ENCODE assay signal across 8 cellular contexts in the genomic region with DNA sequence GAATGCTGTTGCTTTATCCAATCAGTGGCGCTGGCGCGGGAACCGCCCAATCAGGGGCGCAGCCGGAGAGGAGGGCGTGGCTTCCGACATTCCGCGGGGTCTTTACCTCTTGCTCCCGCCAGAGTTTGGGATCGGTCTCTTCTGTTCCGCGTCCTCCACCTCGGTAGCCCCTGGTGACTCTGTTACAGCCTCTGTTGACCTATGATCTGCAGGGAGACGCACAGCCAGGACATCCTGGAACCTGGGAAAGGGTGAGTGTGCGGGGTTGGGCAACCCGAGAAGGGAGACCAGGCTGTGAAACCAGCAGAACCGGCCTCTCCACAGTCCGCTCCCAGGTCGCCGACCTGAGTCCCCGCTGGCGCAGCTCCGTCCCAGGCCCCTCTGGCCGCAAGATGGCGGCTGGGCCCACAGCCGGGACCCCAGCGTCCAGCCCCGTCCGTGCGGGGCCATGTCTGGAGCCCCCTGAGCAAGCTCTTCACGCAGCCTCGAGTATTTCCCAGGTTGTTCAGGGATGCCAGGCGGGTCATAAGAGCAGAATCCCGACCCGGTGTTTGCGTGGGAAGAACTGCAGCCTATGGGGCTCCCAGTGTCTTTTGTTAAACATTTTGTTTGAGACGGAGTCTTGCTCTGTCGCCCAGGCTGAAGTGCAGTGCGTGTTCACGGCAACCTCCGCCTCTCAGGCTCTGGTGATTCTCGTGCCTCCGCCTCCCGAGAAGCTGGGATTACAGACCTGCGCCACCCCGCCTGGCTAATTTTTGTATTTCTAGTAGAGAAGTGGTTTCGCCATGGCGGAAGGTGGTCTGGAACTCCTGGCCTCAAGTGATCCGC. TPM values are rescaled to one million over a fixed set of nuclear protein-coding genes. Genes with fewer than 3 reads are reported as not detected.
DNase-seq lines count a peak whose midpoint lies in the region; ATAC-seq, FAIRE-seq and TF ChIP-seq lines count a peak whose summit lies in the region.

No MANE protein-coding gene starts in this region.

- H3K14ac ChIP-seq in trophoblast cell (ENCODE audit: low read length): peak overlapping the region; percentile 36

- TF ChIP-seq CTCF in tibial nerve (IDR thresholded peaks at IDR 0.05): no peak

- ATAC-seq in HG03095 (IDR thresholded peaks at IDR 0.05; ENCODE audit: unreplicated experiment): peak; percentile 59
- ATAC-seq in activated naive CD8-positive, alpha-beta T cell treated with anti-CD3 and anti-CD28 coated beads, Interleukin-2, amount 10 ng/mL, durations not matched to agents 7 days and 5 days (ENCODE audit: low read depth): peak; percentile 62
- no peak for ATAC-seq in GM21381 (IDR thresholded peaks at IDR 0.05; ENCODE audit: unreplicated experiment)

- H3K9me3 Mint-ChIP-seq in activated naive CD8-positive, alpha-beta T cell treated with anti-CD3 and anti-CD28 coated beads, Interleukin-2, amount 10 ng/mL, durations not matched to agents 7 days and 5 days: peaks cover 6% of the 10 kb centered on the region

- peak overlapping the region; percentile 49 for H3K18ac ChIP-seq in trophoblast cell (ENCODE audit: low read length)

- no peak overlapping the region for H2AFZ ChIP-seq in trophoblast cell (ENCODE audit: insufficient read depth, low read length, poor library complexity)

- peak overlapping the region; percentile 75 for H2BK5ac ChIP-seq in trophoblast cell (ENCODE audit: low read depth, low read length, poor library complexity)

- peak overlapping the region; percentile 51 for H4K12ac ChIP-seq in trophoblast cell (ENCODE audit: low read depth, low read length)

- H3K27ac ChIP-seq in trophoblast cell (ENCODE audit: low read depth, low read length): peak overlapping the region; percentile 94
- peak overlapping the region in 2 of 4 donors; percentile 24 to 26 for H3K27ac ChIP-seq in tibial nerve

- H3K4me1 ChIP-seq in trophoblast cell (ENCODE audit: control insufficient read depth in 1 of 2, insufficient read depth in 2 of 2, low read length in 2 of 2) (no peaks in the 10 kb centered on the region), tibial nerve (peaks cover 0 to 20% (median 0%) of the 10 kb centered on the region in 4 donors)

- peak overlapping the region; percentile 78 for H4K91ac ChIP-seq in trophoblast cell (ENCODE audit: low read depth, low read length)

- H3K27me3 ChIP-seq in trophoblast cell (ENCODE audit: insufficient read depth, low read length) (no peaks in the 10 kb centered on the region), tibial nerve (peaks cover 0 to 6% of the 10 kb centered on the region in 2 donors)

- peak overlapping the region; percentile 73 for H3K4me2 ChIP-seq in trophoblast cell (ENCODE audit: low read length)

- TF ChIP-seq POLR2A in GM12891 (IDR thresholded peaks at IDR 0.05; ENCODE audit: low read depth, low read length) (no peak), Raji (IDR thresholded peaks at IDR 0.05; ENCODE audit: insufficient read depth, low read depth, low read length) (peak; percentile 58), tibial nerve (IDR thresholded peaks at IDR 0.05) (peak in 1 of 2 donors; percentile 14)

- intact Hi-C loops in cardiac septum (cut with DNase I): no loop called here

- peak overlapping the region; percentile 91 for H3K4me3 Mint-ChIP-seq in activated naive CD8-positive, alpha-beta T cell treated with anti-CD3 and anti-CD28 coated beads, Interleukin-2, amount 10 ng/mL, durations not matched to agents 7 days and 5 days

- peaks cover 7% of the 10 kb centered on the region for H3K79me2 ChIP-seq in trophoblast cell (ENCODE audit: control insufficient read depth, insufficient read depth, low read length, poor library complexity)

- H3K27ac Mint-ChIP-seq in activated naive CD8-positive, alpha-beta T cell treated with anti-CD3 and anti-CD28 coated beads, Interleukin-2, amount 10 ng/mL, durations not matched to agents 7 days and 5 days: peak overlapping the region; percentile 85

- WGBS in trophoblast cell (ENCODE audit: extremely low coverage, insufficient coverage, insufficient read length): no CpG with 5 or more reads among the region's 51 CpGs
- WGBS in tibial nerve, 2 donors: 5% methylated on average over 29 to 39 of the region's 51 CpGs

- peaks cover 14% of the 10 kb centered on the region for H3K4me1 Mint-ChIP-seq in activated naive CD8-positive, alpha-beta T cell treated with anti-CD3 and anti-CD28 coated beads, Interleukin-2, amount 10 ng/mL, durations not matched to agents 7 days and 5 days

- peak overlapping the region; percentile 68 for H4K8ac ChIP-seq in trophoblast cell (ENCODE audit: low read depth, low read length)

- POLR2A ChIA-PET in activated naive CD8-positive, alpha-beta T cell treated with anti-CD3 and anti-CD28 coated beads, Interleukin-2, amount 10 ng/mL, durations not matched to agents 7 days and 5 days (lab: Charles Lee): interaction anchor here (1.0 to 1.1 kb wide), 2 partner anchors 152 to 368 kb away, joined by 3 read pairs; a partner anchor contains a TSS

- peaks cover 23% of the 10 kb centered on the region for H3K36me3 Mint-ChIP-seq in activated naive CD8-positive, alpha-beta T cell treated with anti-CD3 and anti-CD28 coated beads, Interleukin-2, amount 10 ng/mL, durations not matched to agents 7 days and 5 days

- FAIRE-seq in GM12891 (lab: Jason Lieb, UNC): peak; percentile 75

- H2BK120ac ChIP-seq in trophoblast cell (ENCODE audit: insufficient read depth, low read length, poor library complexity): peak overlapping the region; percentile 39

- peaks cover 2% of the 10 kb centered on the region for H3K9me3 ChIP-seq in trophoblast cell (ENCODE audit: insufficient read depth, low read depth, low read length)
- H3K9me3 ChIP-seq in tibial nerve: no peaks in the 10 kb centered on the region

- TF ChIP-seq EP300 in tibial nerve (IDR thresholded peaks at IDR 0.05): no peak

- H2BK12ac ChIP-seq in trophoblast cell (ENCODE audit: low read length): no peak overlapping the region

- H3K4me3 ChIP-seq in trophoblast cell (ENCODE audit: low read depth, low read length) (peak overlapping the region; percentile 94), tibial nerve (peak overlapping the region; percentile 42 to 64 (median 58))

- H3K9ac ChIP-seq in trophoblast cell (ENCODE audit: low read length): peak overlapping the region; percentile 97

- H3K36me3 ChIP-seq in trophoblast cell (ENCODE audit: control insufficient read depth in 1 of 2, insufficient read depth in 2 of 2, low read length in 2 of 2) (no peaks in the 10 kb centered on the region), tibial nerve (no peaks in the 10 kb centered on the region)

- no peak overlapping the region for H2AK5ac ChIP-seq in trophoblast cell (ENCODE audit: low read length)

- no peaks in the 10 kb centered on the region for H3K27me3 Mint-ChIP-seq in activated naive CD8-positive, alpha-beta T cell treated with anti-CD3 and anti-CD28 coated beads, Interleukin-2, amount 10 ng/mL, durations not matched to agents 7 days and 5 days

- H3K4ac ChIP-seq in trophoblast cell (ENCODE audit: low read depth, low read length): no peak overlapping the region

- H3K79me1 ChIP-seq in trophoblast cell (ENCODE audit: low read length): peaks cover 13% of the 10 kb centered on the region

- DNase-seq in GM12891 (ENCODE audit: insufficient read length, low spot score): peak; percentile 25
- peak; percentile 85 for DNase-seq in activated naive CD8-positive, alpha-beta T cell treated with anti-CD3 and anti-CD28 coated beads, Interleukin-2, amount 10 ng/mL, durations not matched to agents 7 days and 5 days
- DNase-seq in cardiac septum (ENCODE audit: low spot score): peak; percentile 88
- peak; percentile 95 to 98 for DNase-seq in trophoblast cell
- peak in 1 of 2 donors; percentile 27 for DNase-seq in tibial nerve (ENCODE audit: low spot score in 2 of 2)

- H3K23ac ChIP-seq in trophoblast cell (ENCODE audit: low read length): no peak overlapping the region

TF ChIP-seq in GM12891, 5 proteins besides CTCF, POLR2A, EP300 and RAD21:
- TF ChIP-seq PAX5 (IDR thresholded peaks at IDR 0.05; ENCODE audit: insufficient read depth, low read length, severe bottlenecking) (no peak), POU2F2 (IDR thresholded peaks at IDR 0.05; ENCODE audit: low read depth, low read length) (no peak), SPI1 (IDR thresholded peaks at IDR 0.05; ENCODE audit: low read depth, low read length) (no peak), TAF1 (IDR thresholded peaks at IDR 0.05; ENCODE audit: low read depth, low read length) (no peak)

RNA-seq across cellular contexts. Expression of a gene that starts 4.4 kb away (rescaled TPM):
- polyA plus RNA-seq in GM12891 (2012; ENCODE audit: low read depth, missing spikeins): 0.59 TPM
- total RNA-seq in activated naive CD8-positive, alpha-beta T cell treated with anti-CD3 and anti-CD28 coated beads, Interleukin-2, amount 10 ng/mL, durations not matched to agents 7 days and 5 days: 1 to 10 TPM; 5.8 to 6.0 TPM
- total RNA-seq in cardiac septum (0.38 TPM), tibial nerve (1 to 10 TPM in 1 of 4 donors, under 1 TPM in 3; 0.30 to 4.6 (median 0.51) TPM)
- polyA plus RNA-seq in trophoblast cell (2013): 2.0 and 2.5 TPM in 2 replicates
